Comparison of ENCODE assay signal across 8 cellular contexts in genomic region chrX:3699841-3700381, GRCh38. TPM values are rescaled to one million over a fixed set of nuclear protein-coding genes. Genes with fewer than 3 reads are reported as not detected.
A peak's percentile ranks its signal among the peaks of the same experiment; 100 is the strongest.
DNase-seq lines count a peak whose midpoint lies in the region; ATAC-seq and TF ChIP-seq lines count a peak whose summit lies in the region.

No MANE protein-coding gene starts in this region.

- no peaks in the 10 kb centered on the region for H3K4me1 ChIP-seq in uterus

- H3K27me3 ChIP-seq in SU-DHL-6 (ENCODE audit: low read length) (no peaks in the 10 kb centered on the region), layer of hippocampus (ENCODE audit: control insufficient read depth, insufficient read depth, low read length) (no peaks in the 10 kb centered on the region), uterus (no peaks in the 10 kb centered on the region)

- H4K20me1 ChIP-seq in SU-DHL-6 (ENCODE audit: low read depth, low read length), result no peaks in the 10 kb centered on the region

- peak overlapping the region; percentile 53 for H3K9ac ChIP-seq in SU-DHL-6 (ENCODE audit: low read length)

- intact Hi-C loops in uterus (cut with DNase I; ENCODE audit: low total_unique reads), result no loop called here

- peak overlapping the region; percentile 87 for H3K4me2 ChIP-seq in SU-DHL-6 (ENCODE audit: low read depth, low read length, poor library complexity, severe bottlenecking)

- no peak for TF ChIP-seq POLR2A in uterus (IDR thresholded peaks at IDR 0.05)

- peak overlapping the region; percentile 52 for H3K4me3 ChIP-seq in SU-DHL-6 (ENCODE audit: insufficient read depth, low read length, poor library complexity, severe bottlenecking)
- H3K4me3 ChIP-seq in uterus, result no peak overlapping the region

- no peaks in the 10 kb centered on the region for H3K36me3 ChIP-seq in SU-DHL-6 (ENCODE audit: low read length)
- H3K36me3 ChIP-seq in uterus, result no peaks in the 10 kb centered on the region

- H3K9me2 ChIP-seq in SU-DHL-6 (replicated peaks; ENCODE audit: insufficient read depth, low read length), result no peaks in the 10 kb centered on the region

- TF ChIP-seq CTCF in SU-DHL-6 (IDR thresholded peaks at IDR 0.05; ENCODE audit: insufficient read depth, low read length, poor library complexity, severe bottlenecking), result no peak
- no peak for TF ChIP-seq CTCF in uterus (IDR thresholded peaks at IDR 0.05)

- H3K79me2 ChIP-seq in SU-DHL-6 (ENCODE audit: insufficient read depth, low read length), result peaks cover 11% of the 10 kb centered on the region; the same call in 1 of the 2 replicates

- no peaks in the 10 kb centered on the region for H3K9me3 ChIP-seq in SU-DHL-6 (ENCODE audit: insufficient read depth, low read length)
- H3K9me3 ChIP-seq in uterus, result no peaks in the 10 kb centered on the region

- ATAC-seq in GM18861 (IDR thresholded peaks at IDR 0.05; ENCODE audit: unreplicated experiment) (peak; percentile 71), HG02798 (IDR thresholded peaks at IDR 0.05; ENCODE audit: poor library complexity, unreplicated experiment) (peak; percentile 70)

- H3F3A ChIP-seq in SU-DHL-6 (ENCODE audit: insufficient read depth), result no peaks in the 10 kb centered on the region

- peak overlapping the region; percentile 13 for H2AFZ ChIP-seq in SU-DHL-6 (ENCODE audit: low read depth, low read length, severe bottlenecking)

- H3K27ac ChIP-seq in SU-DHL-6 (ENCODE audit: low read depth, low read length) (peak overlapping the region; percentile 63), layer of hippocampus (ENCODE audit: low read depth, low read length) (peak overlapping the region; percentile 72), uterus (peak overlapping the region; percentile 10 to 70)

- DNase-seq in uterus, result no peak
- no peak for DNase-seq in DMS153 treated with DMSO at 0.1 percent for 48 hours (lab: John Stamatoyannopoulos, UW; ENCODE audit: unreplicated experiment)
- DNase-seq in NCI-H526 (lab: John Stamatoyannopoulos, UW), result no peak
- no peak for DNase-seq in UCSD-AML1 (lab: John Stamatoyannopoulos, UW; ENCODE audit: unreplicated experiment)

RNA-seq across cellular contexts. Expression of gene PRKX, which starts 13.5 kb away (rescaled TPM):
- 10 to 100 TPM in 3 of 4 donors, 1 to 10 TPM in 1; 8.5 to 27.9 (median 12.0) TPM for total RNA-seq in uterus
